23 cellular contexts compared by ENCODE assay signal in the genomic region with DNA sequence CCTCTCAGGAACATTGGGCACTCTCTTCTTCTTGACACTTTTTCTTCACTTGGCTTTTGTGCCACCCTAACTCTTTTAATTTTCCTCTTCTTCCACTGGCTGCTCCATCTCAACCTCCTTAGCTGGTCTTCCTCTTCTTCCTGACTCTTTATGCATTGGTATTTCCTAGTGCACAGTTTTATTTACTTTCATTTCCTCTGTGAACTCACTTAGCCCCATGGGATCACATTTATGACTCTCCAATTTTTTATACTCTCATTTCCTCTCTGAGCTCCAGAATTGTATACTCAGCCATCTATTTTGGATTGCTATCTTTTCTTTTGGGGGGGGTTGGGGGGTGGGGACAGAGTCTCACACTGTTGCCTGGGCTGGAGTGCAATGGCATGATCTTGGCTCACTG.
"Had no signal": no experiment of that assay in that cellular context is flagged by ENCODE, and none has a peak within 500 bp of the region (broad histone marks: within the 10 kb centered on the region; RNA-seq: fewer than 3 reads in every experiment).

No MANE protein-coding gene starts in this region.

- H3K27ac Mint-ChIP-seq: activated CD4-positive, alpha-beta memory T cell treated with anti-CD3 and anti-CD28 coated beads for 36 hours; activated CD4-positive, alpha-beta T cell treated with anti-CD3 and anti-CD28 coated beads, Interleukin-2, amount 10 ng/mL, durations not matched to agents 7 days and 5 days; activated naive CD4-positive, alpha-beta T cell treated with anti-CD3 and anti-CD28 coated beads, Interleukin-2, amount 10 ng/mL, durations not matched to agents 7 days and 5 days; activated naive CD8-positive, alpha-beta T cell treated with anti-CD3 and anti-CD28 coated beads for 36 hours; activated T-cell treated with anti-CD3 and anti-CD28 coated beads, Interleukin-2, amount 50 U/mL, for 72 hours; activated T-helper 2 cell treated with anti-CD3 and anti-CD28 coated beads, Interferon-gamma antibody, Interleukin-2, Interleukin-4, amounts not matched to agents 10 μg/mL and 5 μg/mL and 100 μg/mL, durations not matched to agents 14 hours and 24 hours and 36 hours; T-cell had no signal

- H3K36me3 Mint-ChIP-seq: activated CD4-positive, alpha-beta memory T cell treated with anti-CD3 and anti-CD28 coated beads for 36 hours; activated naive CD4-positive, alpha-beta T cell treated with anti-CD3 and anti-CD28 coated beads, Interleukin-2, amount 10 ng/mL, durations not matched to agents 7 days and 5 days; activated naive CD8-positive, alpha-beta T cell treated with anti-CD3 and anti-CD28 coated beads for 36 hours; T-cell had no signal

- H3K4me1 Mint-ChIP-seq: activated CD4-positive, alpha-beta T cell treated with anti-CD3 and anti-CD28 coated beads, Interleukin-2, amount 10 ng/mL, durations not matched to agents 7 days and 5 days; activated naive CD4-positive, alpha-beta T cell treated with anti-CD3 and anti-CD28 coated beads, Interleukin-2, amount 10 ng/mL, durations not matched to agents 7 days and 5 days; activated naive CD8-positive, alpha-beta T cell treated with anti-CD3 and anti-CD28 coated beads for 36 hours; T-cell had no signal

- H3K36me3 ChIP-seq: brain microvascular endothelial cell, cardiac muscle cell had no signal

- H3K27ac ChIP-seq: brain microvascular endothelial cell, cardiac muscle cell, PC-9, VCaP had no signal

- H3K9me3 Mint-ChIP-seq: activated naive CD8-positive, alpha-beta T cell treated with anti-CD3 and anti-CD28 coated beads for 36 hours had no signal

- H3K4me3 Mint-ChIP-seq: activated CD4-positive, alpha-beta memory T cell treated with anti-CD3 and anti-CD28 coated beads for 36 hours; activated CD4-positive, alpha-beta T cell treated with anti-CD3 and anti-CD28 coated beads, Interleukin-2, amount 10 ng/mL, durations not matched to agents 7 days and 5 days; activated naive CD4-positive, alpha-beta T cell treated with anti-CD3 and anti-CD28 coated beads, Interleukin-2, amount 10 ng/mL, durations not matched to agents 7 days and 5 days; activated naive CD8-positive, alpha-beta T cell treated with anti-CD3 and anti-CD28 coated beads for 36 hours; activated T-cell treated with anti-CD3 and anti-CD28 coated beads, Interleukin-2, amount 50 U/mL, for 72 hours; T-cell had no signal

- H3K4me3 ChIP-seq: cardiac muscle cell, PC-9 had no signal

- H3K4me2 ChIP-seq: PC-9 had no signal

- H3K27me3 ChIP-seq: brain microvascular endothelial cell, cardiac muscle cell had no signal

- DNase-seq: activated CD4-positive, alpha-beta memory T cell treated with anti-CD3 and anti-CD28 coated beads for 36 hours; activated CD4-positive, alpha-beta T cell treated with anti-CD3 and anti-CD28 coated beads, Interleukin-2, amount 10 ng/mL, durations not matched to agents 7 days and 5 days; activated CD4-positive, CD25-positive, alpha-beta regulatory T cell; activated gamma-delta T cell treated with Interleukin-2 at 50 U/mL for 16 hours; activated naive CD4-positive, alpha-beta T cell treated with anti-CD3 and anti-CD28 coated beads, Interleukin-2, amount 10 ng/mL, durations not matched to agents 7 days and 5 days; activated naive CD8-positive, alpha-beta T cell treated with anti-CD3 and anti-CD28 coated beads for 36 hours; activated T-cell treated with anti-CD3 and anti-CD28 coated beads for 4 hours; activated T-cell treated with anti-CD3 and anti-CD28 coated beads, Interleukin-2, amount 50 U/mL, for 72 hours; brain microvascular endothelial cell; MM.1S; NCI-H1048; NCI-H146; NCI-H187 treated with DMSO at 0.1 percent for 48 hours; NCI-H2081 treated with DMSO at 0.1 percent for 48 hours; NCI-H526 treated with DMSO at 0.1 percent for 48 hours; PC-9; SIG-M5; T-cell; T-helper 2 cell; T1000 had no signal

- H3K27me3 Mint-ChIP-seq: activated CD4-positive, alpha-beta memory T cell treated with anti-CD3 and anti-CD28 coated beads for 36 hours; activated CD4-positive, alpha-beta T cell treated with anti-CD3 and anti-CD28 coated beads, Interleukin-2, amount 10 ng/mL, durations not matched to agents 7 days and 5 days; activated naive CD4-positive, alpha-beta T cell treated with anti-CD3 and anti-CD28 coated beads, Interleukin-2, amount 10 ng/mL, durations not matched to agents 7 days and 5 days; activated naive CD8-positive, alpha-beta T cell treated with anti-CD3 and anti-CD28 coated beads for 36 hours had no signal
